13 cellular contexts compared by ENCODE assay signal in genomic region chr5:144028644-144029043, GRCh38.
DNase-seq lines count a peak whose midpoint lies in the region; ATAC-seq, FAIRE-seq and TF ChIP-seq lines count a peak whose summit lies in the region.
"Had no signal": no experiment of that assay in that cellular context is flagged by ENCODE, and none has a peak within 500 bp of the region (broad histone marks: within the 10 kb centered on the region; RNA-seq: fewer than 3 reads in every experiment).

No MANE protein-coding gene starts in this region.

- H3K36me3 ChIP-seq in neural progenitor cell (no peaks in the 10 kb centered on the region), vagina (no peaks in the 10 kb centered on the region)

- no peak overlapping the region for H3K27ac ChIP-seq in neural progenitor cell
- no peak overlapping the region for H3K27ac ChIP-seq in vagina

- no peak for TF ChIP-seq CTCF in neural progenitor cell (IDR thresholded peaks at IDR 0.05)
- TF ChIP-seq CTCF in vagina (IDR thresholded peaks at IDR 0.05): no peak

- no peaks in the 10 kb centered on the region for H3F3A ChIP-seq in neural progenitor cell (ENCODE audit: low read depth)

- TF ChIP-seq POLR2A in GM18505 (IDR thresholded peaks at IDR 0.05; ENCODE audit: borderline replicate concordance, extremely low read depth, insufficient read depth, insufficient read length) (no peak), vagina (IDR thresholded peaks at IDR 0.05) (no peak)

- DNase-seq in DMS79 (lab: John Stamatoyannopoulos, UW) (peak; percentile 4), NCI-H2196 treated with DMSO at 0.1 percent for 48 hours (lab: John Stamatoyannopoulos, UW; ENCODE audit: unreplicated experiment) (peak; percentile 42), neural progenitor cell (ENCODE audit: low spot score) (no peak), nucleus accumbens (lab: John Stamatoyannopoulos, UW) (no peak), vagina (ENCODE audit: extremely low spot score in 2 of 2) (no peak)
- DNase-seq: activated naive CD4-positive, alpha-beta T cell treated with anti-CD3 and anti-CD28 coated beads, Interleukin-2, amount 50 U/mL, for 16 hours; retina; stimulated activated naive CD4-positive, alpha-beta T cell had no signal

- H2AFZ ChIP-seq in neural progenitor cell (replicated peaks): peak overlapping the region; percentile 8

- intact Hi-C loops in vagina (cut with DNase I): no loop called here

- H3K4me3 ChIP-seq in neural progenitor cell (no peak overlapping the region), vagina (no peak overlapping the region)

- H3K9me3 Mint-ChIP-seq in neural progenitor cell: no peaks in the 10 kb centered on the region
- H3K9me3 Mint-ChIP-seq: WTC11 had no signal

- H3K4me3 Mint-ChIP-seq in neural progenitor cell: no peak overlapping the region
- H3K4me3 Mint-ChIP-seq: WTC11 had no signal

- no peak overlapping the region for H3K4me2 ChIP-seq in neural progenitor cell

- H3K9me3 ChIP-seq in neural progenitor cell (ENCODE audit: low read depth) (no peaks in the 10 kb centered on the region), vagina (no peaks in the 10 kb centered on the region)

- H3K27me3 Mint-ChIP-seq in neural progenitor cell (ENCODE audit: insufficient read depth, low read depth): peaks cover 2% of the 10 kb centered on the region

- no peaks in the 10 kb centered on the region for H3K4me1 ChIP-seq in neural progenitor cell
- H3K4me1 ChIP-seq in vagina: peaks cover 25% of the 10 kb centered on the region

- H3K36me3 Mint-ChIP-seq in neural progenitor cell: no peaks in the 10 kb centered on the region
- H3K36me3 Mint-ChIP-seq: WTC11 had no signal

- H3K27me3 ChIP-seq in neural progenitor cell (no peaks in the 10 kb centered on the region), vagina (no peaks in the 10 kb centered on the region)

- no peak overlapping the region for H3K9ac ChIP-seq in neural progenitor cell

- ATAC-seq in GM18505 (IDR thresholded peaks at IDR 0.05; ENCODE audit: unreplicated experiment) (no peak), GM21786 (IDR thresholded peaks at IDR 0.05; ENCODE audit: unreplicated experiment) (no peak)
- ATAC-seq: WTC11 had no signal

- peak; percentile 90 for FAIRE-seq in endometrium (lab: Jason Lieb, UNC)
- FAIRE-seq: GM19239 had no signal

- no peaks in the 10 kb centered on the region for H3K79me2 ChIP-seq in neural progenitor cell (ENCODE audit: low read depth)

- H3K4me1 Mint-ChIP-seq in neural progenitor cell: no peaks in the 10 kb centered on the region
- H3K4me1 Mint-ChIP-seq: WTC11 had no signal

- H4K20me1 ChIP-seq in neural progenitor cell (ENCODE audit: low read depth): no peaks in the 10 kb centered on the region

- H3K27ac Mint-ChIP-seq in neural progenitor cell: no peak overlapping the region
- H3K27ac Mint-ChIP-seq: WTC11 had no signal

Comparison
In these comparisons a context has a peak if more than half of its experiments do, and no peak if none do; other contexts are left out.
1. DNase-seq: peak in DMS79 (single experiment) and NCI-H2196 treated with DMSO at 0.1 percent for 48 hours (single experiment); none in neural progenitor cell (single experiment), nucleus accumbens (0 of 56) and vagina (0 of 2).